ENCODE assay signal across 14 cellular contexts in the genomic region with DNA sequence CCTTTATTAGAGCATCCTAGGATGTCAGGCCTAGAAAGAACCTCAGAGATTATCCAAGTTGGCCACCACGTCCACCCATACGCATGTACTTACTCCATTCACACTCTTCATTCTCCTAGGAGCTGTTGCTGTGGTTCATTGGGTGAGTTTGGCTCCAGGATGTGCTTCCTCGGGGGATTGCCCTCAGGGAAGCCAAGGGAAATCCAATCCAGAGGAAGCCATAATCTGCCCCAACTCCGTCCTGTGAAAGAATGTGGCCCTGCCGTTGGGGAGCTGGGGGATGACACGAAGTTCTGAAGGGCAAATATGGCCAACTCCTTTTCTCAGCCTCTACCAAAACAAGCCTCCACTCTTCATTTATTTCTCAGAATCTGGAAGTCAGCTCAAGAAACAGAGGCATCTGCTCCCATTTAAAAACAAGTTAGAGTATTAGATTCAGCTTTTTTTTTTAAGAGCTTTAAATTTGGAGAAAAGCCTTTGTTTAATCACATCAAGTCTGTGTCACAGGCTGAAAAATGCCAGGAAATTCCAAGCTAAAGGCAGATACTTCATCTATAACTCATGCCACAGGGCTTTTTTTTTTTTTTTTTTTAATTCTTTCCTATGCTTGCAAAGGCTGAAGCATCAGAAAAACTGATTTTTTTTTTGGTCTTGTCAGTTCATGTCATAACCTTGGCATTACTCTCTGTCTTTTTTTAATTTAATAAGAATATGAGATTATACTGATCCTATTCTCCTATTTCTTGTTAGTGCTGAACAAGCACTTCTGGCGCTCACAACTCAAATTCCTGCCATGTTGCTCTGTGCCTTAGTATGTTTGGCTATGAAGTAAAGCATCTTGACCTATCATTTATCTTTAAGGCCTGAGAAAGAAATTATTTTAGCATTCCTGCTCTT.
DNase-seq lines count a peak whose midpoint lies in the region; TF ChIP-seq lines count a peak whose summit lies in the region.
"Had no signal": no experiment of that assay in that cellular context is flagged by ENCODE, and none has a peak within 500 bp of the region (broad histone marks: within the 10 kb centered on the region; RNA-seq: fewer than 3 reads in every experiment).

No MANE protein-coding gene starts in this region.

- H3K27ac ChIP-seq in SK-N-SH (ENCODE audit: low read depth in 2 of 2, low read length in 1 of 2) (peak overlapping the region; percentile 95 to 97), ovary (no peak overlapping the region)

- peaks cover 55% of the 10 kb centered on the region for H3F3A ChIP-seq in SK-N-SH (replicated peaks; ENCODE audit: insufficient read depth)

- TF ChIP-seq EP300 in SK-N-SH (IDR thresholded peaks at IDR 0.05; ENCODE audit: borderline replicate concordance in 1 of 2, low read depth in 1 of 2, low read length in 1 of 2) (peak; percentile 35 to 92), ovary (IDR thresholded peaks at IDR 0.05) (no peak)

- intact Hi-C loops in ovary (cut with DNase I): no loop called here

- no peaks in the 10 kb centered on the region for H4K20me1 ChIP-seq in SK-N-SH (ENCODE audit: insufficient read depth)

- H3K36me3 ChIP-seq in SK-N-SH (replicated peaks in 1 of 2; ENCODE audit: control insufficient read depth in 1 of 2, insufficient read depth in 2 of 2, low read length in 1 of 2) (peaks cover 8 to 13% of the 10 kb centered on the region in 2 experiments), ovary (no peaks in the 10 kb centered on the region)

- peaks cover 0 to 9% (median 3%) of the 10 kb centered on the region in 6 donors for H3K9me3 Mint-ChIP-seq in immature natural killer cell
- H3K9me3 Mint-ChIP-seq: endodermal cell; stimulated activated naive CD8-positive, alpha-beta T cell treated with anti-CD3 and anti-CD28 coated beads, Interleukin-15, Interleukin-2, amounts not matched to agents 100 ng/mL and 50 ng/mL, for 24 hours had no signal

- H3K4me3 Mint-ChIP-seq in immature natural killer cell: no peak overlapping the region
- H3K4me3 Mint-ChIP-seq: endodermal cell; stimulated activated naive CD8-positive, alpha-beta T cell treated with anti-CD3 and anti-CD28 coated beads, Interleukin-15, Interleukin-2, amounts not matched to agents 100 ng/mL and 50 ng/mL, for 24 hours had no signal

- H3K4me3 ChIP-seq in SK-N-SH (ENCODE audit: low read depth in 2 of 2, low read length in 1 of 2): peak overlapping the region; percentile 45 to 56; a peak in 3 of 4 replicates
- no peak overlapping the region for H3K4me3 ChIP-seq in fibroblast of pulmonary artery (replicated peaks; ENCODE audit: low read depth, low read length)
- no peak overlapping the region for H3K4me3 ChIP-seq in ovary

- peak; percentile 89 for DNase-seq in ELR (ENCODE audit: low read depth)
- no peak for DNase-seq in SK-N-SH
- peak; percentile 80 for DNase-seq in fibroblast of pulmonary artery (ENCODE audit: low read depth)
- peak; percentile 47 for DNase-seq in renal cortical epithelial cell (ENCODE audit: low read depth)
- no peak for DNase-seq in GDM1 (lab: John Stamatoyannopoulos, UW)
- no peak for DNase-seq in NCI-H2107 treated with DMSO at 0.1 percent for 48 hours (lab: John Stamatoyannopoulos, UW; ENCODE audit: unreplicated experiment)
- no peak for DNase-seq in ovary
- no peak for DNase-seq in immature natural killer cell
- DNase-seq: COR-L47; endodermal cell; Karpas-422; NK-92 treated with Interleukin-12 subunit alpha and Interleukin-12 subunit beta, amount 100 ng/mL, for 24 hours; stimulated activated CD4-positive, alpha-beta T cell treated with anti-CD3 and anti-CD28 coated beads, Interleukin-4, amount 100 ng/mL, for 4 hours had no signal

- H3K4me2 ChIP-seq in SK-N-SH: peak overlapping the region; percentile 82

- H3K4me1 ChIP-seq in SK-N-SH (ENCODE audit: control insufficient read depth in 1 of 2, insufficient read depth in 2 of 2, low read depth in 1 of 2, low read length in 1 of 2) (peaks cover 5 to 31% of the 10 kb centered on the region in 2 experiments), ovary (ENCODE audit: insufficient read depth) (no peaks in the 10 kb centered on the region)

- H3K9me2 ChIP-seq in SK-N-SH: no peaks in the 10 kb centered on the region

- POLR2A ChIA-PET in SK-N-SH (lab: Yijun Ruan, JAX): no interaction called here

- 29% methylated on average over 7 of the region's 7 CpGs for WGBS in SK-N-SH (ENCODE audit: low lambda C conversion rate)
- 76 to 86% (median 85%) methylated on average over 7 of the region's 7 CpGs for WGBS in ovary, 3 donors

- no peaks in the 10 kb centered on the region for H3K4me1 Mint-ChIP-seq in immature natural killer cell
- H3K4me1 Mint-ChIP-seq: endodermal cell had no signal

- TF ChIP-seq RAD21 in SK-N-SH (IDR thresholded peaks at IDR 0.05; ENCODE audit: low read length): no peak

- H3K36me3 Mint-ChIP-seq in immature natural killer cell: no peaks in the 10 kb centered on the region

- H3K27me3 ChIP-seq in SK-N-SH (ENCODE audit: insufficient read depth): no peaks in the 10 kb centered on the region
- no peaks in the 10 kb centered on the region for H3K27me3 ChIP-seq in ovary

- H3K79me2 ChIP-seq in SK-N-SH (ENCODE audit: insufficient read depth): peaks cover 41% of the 10 kb centered on the region

- no peak overlapping the region for H3K27ac Mint-ChIP-seq in immature natural killer cell
- H3K27ac Mint-ChIP-seq: endodermal cell; stimulated activated naive CD8-positive, alpha-beta T cell treated with anti-CD3 and anti-CD28 coated beads, Interleukin-15, Interleukin-2, amounts not matched to agents 100 ng/mL and 50 ng/mL, for 24 hours had no signal

- peaks cover 0 to 2% (median 0%) of the 10 kb centered on the region in 3 donors for H3K27me3 Mint-ChIP-seq in immature natural killer cell (ENCODE audit: low read depth in 3 of 3)

- no peaks in the 10 kb centered on the region for H3K9me3 ChIP-seq in SK-N-SH
- H3K9me3 ChIP-seq in ovary: no peaks in the 10 kb centered on the region

- peak overlapping the region; percentile 54; the same call in 1 of the 2 replicates for H2AFZ ChIP-seq in SK-N-SH (ENCODE audit: low read depth)

- no peak for TF ChIP-seq CTCF in SK-N-SH (IDR thresholded peaks at IDR 0.05)
- no peak for TF ChIP-seq CTCF in fibroblast of pulmonary artery (IDR thresholded peaks at IDR 0.05; ENCODE audit: low read length, missing control alignments)
- TF ChIP-seq CTCF in ovary (IDR thresholded peaks at IDR 0.05): no peak

- CTCF ChIA-PET in SK-N-SH (lab: Yijun Ruan, JAX): interaction anchor here (0.6 to 1.2 kb wide), 2 partner anchors 279 to 483 kb away, joined by 3 read pairs; no protein-coding TSS in a partner anchor

- H3K9ac ChIP-seq in SK-N-SH: peak overlapping the region; percentile 75

- TF ChIP-seq POLR2A in ovary (IDR thresholded peaks at IDR 0.05): no peak

TF ChIP-seq in SK-N-SH, 30 proteins besides CTCF, POLR2A, EP300 and RAD21 (continues in another document):
- TF ChIP-seq MXI1 (IDR thresholded peaks at IDR 0.05; ENCODE audit: low read depth, low read length) (no peak), RXRA (IDR thresholded peaks at IDR 0.05; ENCODE audit: borderline replicate concordance, low read depth) (no peak), SIN3A (IDR thresholded peaks at IDR 0.05; ENCODE audit: borderline replicate concordance, low read depth, low read length) (0 out of 2 replicates have a peak, but pooled peaks have one; percentile 55), MEF2A (IDR thresholded peaks at IDR 0.05; ENCODE audit: borderline replicate concordance, low read depth) (peak; percentile 52; the same call in 1 of the 2 replicates), CHD2 (IDR thresholded peaks at IDR 0.05; ENCODE audit: low read length, partially characterized antibody) (no peak), SMC3 (IDR thresholded peaks at IDR 0.05; ENCODE audit: low read depth, low read length) (no peak; the same call in 1 of the 2 replicates), EZH2phosphoT487 (IDR thresholded peaks at IDR 0.05; ENCODE audit: borderline replicate concordance, low read depth) (no peak), ELF1 (IDR thresholded peaks at IDR 0.05) (no peak), GABPA (IDR thresholded peaks at IDR 0.05; ENCODE audit: low read depth) (peak; percentile 23; the same call in 1 of the 2 replicates), TAF1 (IDR thresholded peaks at IDR 0.05; ENCODE audit: borderline replicate concordance, low read depth, low read length) (no peak; the same call in 1 of the 2 replicates)
- TF ChIP-seq, protein P1, sequence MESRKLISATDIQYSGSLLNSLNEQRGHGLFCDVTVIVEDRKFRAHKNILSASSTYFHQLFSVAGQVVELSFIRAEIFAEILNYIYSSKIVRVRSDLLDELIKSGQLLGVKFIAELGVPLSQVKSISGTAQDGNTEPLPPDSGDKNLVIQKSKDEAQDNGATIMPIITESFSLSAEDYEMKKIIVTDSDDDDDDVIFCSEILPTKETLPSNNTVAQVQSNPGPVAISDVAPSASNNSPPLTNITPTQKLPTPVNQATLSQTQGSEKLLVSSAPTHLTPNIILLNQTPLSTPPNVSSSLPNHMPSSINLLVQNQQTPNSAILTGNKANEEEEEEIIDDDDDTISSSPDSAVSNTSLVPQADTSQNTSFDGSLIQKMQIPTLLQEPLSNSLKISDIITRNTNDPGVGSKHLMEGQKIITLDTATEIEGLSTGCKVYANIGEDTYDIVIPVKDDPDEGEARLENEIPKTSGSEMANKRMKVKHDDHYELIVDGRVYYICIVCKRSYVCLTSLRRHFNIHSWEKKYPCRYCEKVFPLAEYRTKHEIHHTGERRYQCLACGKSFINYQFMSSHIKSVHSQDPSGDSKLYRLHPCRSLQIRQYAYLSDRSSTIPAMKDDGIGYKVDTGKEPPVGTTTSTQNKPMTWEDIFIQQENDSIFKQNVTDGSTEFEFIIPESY (IDR thresholded peaks at IDR 0.05; ENCODE audit: borderline replicate concordance, low read depth): 0 out of 2 replicates have a peak, but pooled peaks have one; percentile 37
- TF ChIP-seq, protein P2, sequence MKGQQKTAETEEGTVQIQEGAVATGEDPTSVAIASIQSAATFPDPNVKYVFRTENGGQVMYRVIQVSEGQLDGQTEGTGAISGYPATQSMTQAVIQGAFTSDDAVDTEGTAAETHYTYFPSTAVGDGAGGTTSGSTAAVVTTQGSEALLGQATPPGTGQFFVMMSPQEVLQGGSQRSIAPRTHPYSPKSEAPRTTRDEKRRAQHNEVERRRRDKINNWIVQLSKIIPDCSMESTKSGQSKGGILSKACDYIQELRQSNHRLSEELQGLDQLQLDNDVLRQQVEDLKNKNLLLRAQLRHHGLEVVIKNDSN (IDR thresholded peaks at IDR 0.05; ENCODE audit: borderline replicate concordance, low read depth): no peak
- TF ChIP-seq, protein P3, sequence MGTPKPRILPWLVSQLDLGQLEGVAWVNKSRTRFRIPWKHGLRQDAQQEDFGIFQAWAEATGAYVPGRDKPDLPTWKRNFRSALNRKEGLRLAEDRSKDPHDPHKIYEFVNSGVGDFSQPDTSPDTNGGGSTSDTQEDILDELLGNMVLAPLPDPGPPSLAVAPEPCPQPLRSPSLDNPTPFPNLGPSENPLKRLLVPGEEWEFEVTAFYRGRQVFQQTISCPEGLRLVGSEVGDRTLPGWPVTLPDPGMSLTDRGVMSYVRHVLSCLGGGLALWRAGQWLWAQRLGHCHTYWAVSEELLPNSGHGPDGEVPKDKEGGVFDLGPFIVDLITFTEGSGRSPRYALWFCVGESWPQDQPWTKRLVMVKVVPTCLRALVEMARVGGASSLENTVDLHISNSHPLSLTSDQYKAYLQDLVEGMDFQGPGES (IDR thresholded peaks at IDR 0.05; ENCODE audit: low read depth, low read length): no peak

Comparison
In these comparisons a context has a peak if more than half of its experiments do, and no peak if none do; other contexts are left out.
1. DNase-seq: peak in ELR (single experiment), fibroblast of pulmonary artery (single experiment) and renal cortical epithelial cell (single experiment); none in SK-N-SH (single experiment), GDM1 (single experiment), NCI-H2107 treated with DMSO at 0.1 percent for 48 hours (single experiment), ovary (0 of 5) and immature natural killer cell (0 of 3).
2. H3K27ac ChIP-seq: peak in SK-N-SH (2 of 2); none in ovary (0 of 2).
3. H3K4me3 ChIP-seq: peak in SK-N-SH (2 of 2); none in fibroblast of pulmonary artery (single experiment) and ovary (single experiment).